ENCODE assay signal across 8 cellular contexts in genomic region chr2:101307503-101307902, GRCh38. TPM values are rescaled to one million over a fixed set of nuclear protein-coding genes. Genes with fewer than 3 reads are reported as not detected.
DNase-seq lines count a peak whose midpoint lies in the region; ATAC-seq and TF ChIP-seq lines count a peak whose summit lies in the region.

No MANE protein-coding gene starts in this region.

- no peaks in the 10 kb centered on the region for H3K27me3 ChIP-seq in HCT116 (ENCODE audit: insufficient read depth, low read length)
- H3K27me3 ChIP-seq in right cardiac atrium (ENCODE audit: control insufficient read depth, insufficient read depth): no peaks in the 10 kb centered on the region

- H3K9me3 ChIP-seq in HCT116 (ENCODE audit: control insufficient read depth in 1 of 2, insufficient read depth in 1 of 2, low read depth in 1 of 2, low read length in 2 of 2) (no peaks in the 10 kb centered on the region), right cardiac atrium (ENCODE audit: control insufficient read depth, low read length) (no peaks in the 10 kb centered on the region)

- H3K27ac Mint-ChIP-seq in activated CD8-positive, alpha-beta T cell treated with anti-CD3 and anti-CD28 coated beads for 36 hours: peak overlapping the region; percentile 98

- H3K79me2 ChIP-seq in HCT116 (ENCODE audit: insufficient read depth, low read length): peaks cover 59% of the 10 kb centered on the region

- no TSS peak for BruUV-seq in HCT116 (replicated peaks; lab: Mats Ljungman, UMichigan)

- peak overlapping the region; percentile 95 for H3K4me3 Mint-ChIP-seq in activated CD8-positive, alpha-beta T cell treated with anti-CD3 and anti-CD28 coated beads for 36 hours

- no peaks in the 10 kb centered on the region for H3K9me2 ChIP-seq in HCT116 (ENCODE audit: insufficient read depth)

- RAD21 ChIA-PET in HCT116 (lab: Charles Lee; ENCODE audit: low non-redundant PET in 1 of 2, low total read pairs in 2 of 2, uncharacterized antibody in 2 of 2, unreplicated experiment in 2 of 2): no interaction called here

- H2AFZ ChIP-seq in HCT116 (ENCODE audit: low read depth, low read length, poor library complexity, severe bottlenecking): no peak overlapping the region

- peaks cover 29% of the 10 kb centered on the region for H3K36me3 Mint-ChIP-seq in activated CD8-positive, alpha-beta T cell treated with anti-CD3 and anti-CD28 coated beads for 36 hours (ENCODE audit: low read depth)

- ATAC-seq in HCT116 (no peak), right cardiac atrium (no peak), GM21515 (IDR thresholded peaks at IDR 0.05; ENCODE audit: unreplicated experiment) (no peak)
- peak; percentile 12 for ATAC-seq in activated CD8-positive, alpha-beta T cell treated with anti-CD3 and anti-CD28 coated beads for 36 hours

- CTCF ChIA-PET in HCT116 (lab: Charles Lee): no interaction called here
- CTCF ChIA-PET in activated CD8-positive, alpha-beta T cell treated with anti-CD3 and anti-CD28 coated beads for 36 hours (lab: Charles Lee): interaction anchor here (0.9 kb wide), 1 partner anchor 80 kb away, joined by 3 read pairs; the partner anchor contains the start of gene CREG2

- DNase-seq in HCT116 (ENCODE audit: low read depth, low spot score) (no peak), right cardiac atrium (no peak), GF-D8 (lab: John Stamatoyannopoulos, UW) (no peak), NCI-H2227 (lab: John Stamatoyannopoulos, UW; ENCODE audit: unreplicated experiment) (no peak), NCI-H1105 treated with DMSO at 0.1 percent for 48 hours (lab: John Stamatoyannopoulos, UW) (no peak)
- DNase-seq in activated CD8-positive, alpha-beta T cell treated with anti-CD3 and anti-CD28 coated beads for 36 hours: peak; percentile 34
- peak; percentile 13 for DNase-seq in stimulated activated CD4-positive, alpha-beta T cell treated with anti-CD3 and anti-CD28 coated beads, Interleukin-4, amount 100 ng/mL, for 1 hour

- H3K4me1 ChIP-seq in HCT116 (ENCODE audit: control insufficient read depth in 1 of 2, insufficient read depth in 2 of 2, low read length in 2 of 2) (peaks cover 16 to 43% of the 10 kb centered on the region in 2 experiments), right cardiac atrium (ENCODE audit: control insufficient read depth, insufficient read depth, low read length) (peaks cover 15% of the 10 kb centered on the region)

- H3K9ac ChIP-seq in HCT116 (ENCODE audit: low read length): peak overlapping the region; percentile 89

- H4K20me1 ChIP-seq in HCT116 (ENCODE audit: insufficient read depth): peaks cover 3% of the 10 kb centered on the region; the same call in 1 of the 2 replicates

- no peak for TF ChIP-seq RAD21 in HCT116 (IDR thresholded peaks at IDR 0.05; ENCODE audit: low read depth)

- intact Hi-C loops in HCT116 (cut with micrococcal nuclease) (no loop called here), right cardiac atrium (cut with DNase I) (no loop called here)
- intact Hi-C loops in activated CD8-positive, alpha-beta T cell treated with anti-CD3 and anti-CD28 coated beads for 36 hours (cut with micrococcal nuclease): loop anchor here (5.0 kb wide), 1 partner anchor 55 kb away; the partner anchor contains the start of gene CNOT11

- no peaks in the 10 kb centered on the region for H3K27me3 Mint-ChIP-seq in activated CD8-positive, alpha-beta T cell treated with anti-CD3 and anti-CD28 coated beads for 36 hours

- H3K4me3 ChIP-seq in HCT116 (replicated peaks in 1 of 2; ENCODE audit: low read depth in 1 of 2, low read length in 2 of 2): peak overlapping the region; percentile 72 to 86
- peak overlapping the region; percentile 70 for H3K4me3 ChIP-seq in right cardiac atrium (ENCODE audit: low read length)

- H3K4me1 Mint-ChIP-seq in activated CD8-positive, alpha-beta T cell treated with anti-CD3 and anti-CD28 coated beads for 36 hours (ENCODE audit: low read depth): peaks cover 65% of the 10 kb centered on the region

- WGBS in right cardiac atrium: 49% methylated on average over 9 of the region's 9 CpGs

- H3K27ac ChIP-seq in HCT116 (ENCODE audit: low read depth, low read length) (peak overlapping the region; percentile 75; the same call in 1 of the 2 replicates), right cardiac atrium (ENCODE audit: low read length) (peak overlapping the region; percentile 71)

- peaks cover 0 to 6% of the 10 kb centered on the region in 2 experiments; a peak in 1 of 4 replicates for H3K36me3 ChIP-seq in HCT116 (ENCODE audit: control insufficient read depth in 1 of 2, insufficient read depth in 2 of 2, low read length in 2 of 2)

- H3K9me3 Mint-ChIP-seq in activated CD8-positive, alpha-beta T cell treated with anti-CD3 and anti-CD28 coated beads for 36 hours: no peaks in the 10 kb centered on the region

- POLR2A ChIA-PET in HCT116 (lab: Charles Lee): interaction anchor here (1.2 kb wide), 1 partner anchor 26 kb away, joined by 3 read pairs; no protein-coding TSS in a partner anchor
- POLR2A ChIA-PET in activated CD8-positive, alpha-beta T cell treated with anti-CD3 and anti-CD28 coated beads for 36 hours (lab: Charles Lee): interaction anchor here (0.7 to 3.0 kb wide), 7 partner anchors 8 to 304 kb away, joined by 3 to 15 read pairs (median 8); partner anchors contain the start of genes CNOT11 and CREG2

- peak overlapping the region; percentile 84 for H3K4me2 ChIP-seq in HCT116 (ENCODE audit: low read length)

- no peak for TF ChIP-seq CTCF in HCT116 (IDR thresholded peaks at IDR 0.05 in 2 of 3, conservative IDR thresholded peaks at IDR 0.05 in 1 of 3; ENCODE audit: borderline replicate concordance in 1 of 3, insufficient read depth in 1 of 3, low read depth in 2 of 3, low read length in 2 of 3)
- no peak for TF ChIP-seq CTCF in activated CD8-positive, alpha-beta T cell treated with anti-CD3 and anti-CD28 coated beads for 36 hours (IDR thresholded peaks at IDR 0.05)

- no peak for TF ChIP-seq POLR2A in HCT116 (IDR thresholded peaks at IDR 0.05; ENCODE audit: borderline replicate concordance, extremely low read depth, insufficient read depth, insufficient read length)

TF ChIP-seq in HCT116, 20 proteins besides CTCF, POLR2A, EP300 and RAD21:
- no peak for TF ChIP-seq ELF1 (IDR thresholded peaks at IDR 0.05; ENCODE audit: borderline replicate concordance, low read depth)
- TF ChIP-seq, protein P1, sequence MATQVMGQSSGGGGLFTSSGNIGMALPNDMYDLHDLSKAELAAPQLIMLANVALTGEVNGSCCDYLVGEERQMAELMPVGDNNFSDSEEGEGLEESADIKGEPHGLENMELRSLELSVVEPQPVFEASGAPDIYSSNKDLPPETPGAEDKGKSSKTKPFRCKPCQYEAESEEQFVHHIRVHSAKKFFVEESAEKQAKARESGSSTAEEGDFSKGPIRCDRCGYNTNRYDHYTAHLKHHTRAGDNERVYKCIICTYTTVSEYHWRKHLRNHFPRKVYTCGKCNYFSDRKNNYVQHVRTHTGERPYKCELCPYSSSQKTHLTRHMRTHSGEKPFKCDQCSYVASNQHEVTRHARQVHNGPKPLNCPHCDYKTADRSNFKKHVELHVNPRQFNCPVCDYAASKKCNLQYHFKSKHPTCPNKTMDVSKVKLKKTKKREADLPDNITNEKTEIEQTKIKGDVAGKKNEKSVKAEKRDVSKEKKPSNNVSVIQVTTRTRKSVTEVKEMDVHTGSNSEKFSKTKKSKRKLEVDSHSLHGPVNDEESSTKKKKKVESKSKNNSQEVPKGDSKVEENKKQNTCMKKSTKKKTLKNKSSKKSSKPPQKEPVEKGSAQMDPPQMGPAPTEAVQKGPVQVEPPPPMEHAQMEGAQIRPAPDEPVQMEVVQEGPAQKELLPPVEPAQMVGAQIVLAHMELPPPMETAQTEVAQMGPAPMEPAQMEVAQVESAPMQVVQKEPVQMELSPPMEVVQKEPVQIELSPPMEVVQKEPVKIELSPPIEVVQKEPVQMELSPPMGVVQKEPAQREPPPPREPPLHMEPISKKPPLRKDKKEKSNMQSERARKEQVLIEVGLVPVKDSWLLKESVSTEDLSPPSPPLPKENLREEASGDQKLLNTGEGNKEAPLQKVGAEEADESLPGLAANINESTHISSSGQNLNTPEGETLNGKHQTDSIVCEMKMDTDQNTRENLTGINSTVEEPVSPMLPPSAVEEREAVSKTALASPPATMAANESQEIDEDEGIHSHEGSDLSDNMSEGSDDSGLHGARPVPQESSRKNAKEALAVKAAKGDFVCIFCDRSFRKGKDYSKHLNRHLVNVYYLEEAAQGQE (IDR thresholded peaks at IDR 0.05; ENCODE audit: low read depth): no peak
- no peak for TF ChIP-seq ZFX (IDR thresholded peaks at IDR 0.05)
- TF ChIP-seq TCF7L2 (IDR thresholded peaks at IDR 0.05; ENCODE audit: borderline replicate concordance, extremely low read depth, insufficient read depth, insufficient read length): no peak
- TF ChIP-seq SRF (IDR thresholded peaks at IDR 0.05; ENCODE audit: low read depth): no peak
- no peak for TF ChIP-seq POLR2AphosphoS5 (IDR thresholded peaks at IDR 0.05; ENCODE audit: low read depth, low read length)
- no peak for TF ChIP-seq JUND (IDR thresholded peaks at IDR 0.05)
- no peak for TF ChIP-seq SP1 (IDR thresholded peaks at IDR 0.05; ENCODE audit: low read depth)
- no peak for TF ChIP-seq EZH2phosphoT487 (IDR thresholded peaks at IDR 0.05; ENCODE audit: borderline replicate concordance)
- no peak for TF ChIP-seq CBX3 (IDR thresholded peaks at IDR 0.05; ENCODE audit: low read depth)
- no peak for TF ChIP-seq FOSL1 (IDR thresholded peaks at IDR 0.05; ENCODE audit: low read depth)
- no peak for TF ChIP-seq ZNF274 (IDR thresholded peaks at IDR 0.05; ENCODE audit: low read depth, low read length)
- TF ChIP-seq MAX (IDR thresholded peaks at IDR 0.05): no peak
- TF ChIP-seq CEBPB (IDR thresholded peaks at IDR 0.05; ENCODE audit: low read depth): no peak
- TF ChIP-seq, protein P2, sequence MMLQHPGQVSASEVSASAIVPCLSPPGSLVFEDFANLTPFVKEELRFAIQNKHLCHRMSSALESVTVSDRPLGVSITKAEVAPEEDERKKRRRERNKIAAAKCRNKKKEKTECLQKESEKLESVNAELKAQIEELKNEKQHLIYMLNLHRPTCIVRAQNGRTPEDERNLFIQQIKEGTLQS (IDR thresholded peaks at IDR 0.05): no peak

RNA-seq across cellular contexts. Expression of gene RNF149, which starts 1.0 kb away (rescaled TPM):
- total RNA-seq in HCT116 (2021; ENCODE audit: unreplicated experiment) (40.2 TPM), right cardiac atrium (10 to 100 TPM; 18.0 to 40.6 (median 23.2) TPM)
- polyA plus RNA-seq in HCT116 (2012): 17.1 and 20.1 TPM in 2 replicates
- total RNA-seq in activated CD8-positive, alpha-beta T cell treated with anti-CD3 and anti-CD28 coated beads for 36 hours: 10 to 100 TPM; 48.7 to 53.2 TPM
- polyA plus RNA-seq in right cardiac atrium: 22.7 TPM

RNA-seq across cellular contexts. Expression of gene CNOT11, which starts 54.8 kb away (rescaled TPM):
- total RNA-seq in HCT116 (2021; ENCODE audit: unreplicated experiment) (57.8 TPM), right cardiac atrium (10 to 100 TPM; 38.8 to 60.5 (median 43.5) TPM)
- 22.7 and 29.4 TPM in 2 replicates for polyA plus RNA-seq in HCT116 (2012)
- 10 to 100 TPM; 56.7 to 59.7 TPM for total RNA-seq in activated CD8-positive, alpha-beta T cell treated with anti-CD3 and anti-CD28 coated beads for 36 hours
- polyA plus RNA-seq in right cardiac atrium: 26.0 TPM

Comparison
In these comparisons a context has a peak if more than half of its experiments do, and no peak if none do; other contexts are left out.
1. DNase-seq: peak in activated CD8-positive, alpha-beta T cell treated with anti-CD3 and anti-CD28 coated beads for 36 hours (single experiment) and stimulated activated CD4-positive, alpha-beta T cell treated with anti-CD3 and anti-CD28 coated beads, Interleukin-4, amount 100 ng/mL, for 1 hour (single experiment); none in HCT116 (single experiment), right cardiac atrium (0 of 3), GF-D8 (single experiment), NCI-H2227 (single experiment) and NCI-H1105 treated with DMSO at 0.1 percent for 48 hours (single experiment).